23 cellular contexts compared by ENCODE assay signal in genomic region chr7:124100190-124100589, GRCh38.
"Had no signal": no experiment of that assay in that cellular context is flagged by ENCODE, and none has a peak within 500 bp of the region (broad histone marks: within the 10 kb centered on the region; RNA-seq: fewer than 3 reads in every experiment).

No MANE protein-coding gene starts in this region.

- H3K36me3 ChIP-seq: gastrocnemius medialis, left lung, prostate gland, right atrium auricular region, thoracic aorta, tibial nerve, upper lobe of right lung, uterus had no signal

- H3K4me3 Mint-ChIP-seq: naive thymus-derived CD4-positive, alpha-beta T cell; nephron; stimulated activated effector memory CD8-positive, alpha-beta T cell treated with anti-CD3 and anti-CD28 coated beads, Interleukin-12 subunit alpha, Interleukin-12 subunit beta, amount 100 ng/mL, for 72 hours had no signal

- H3K36me3 Mint-ChIP-seq: stimulated activated effector memory CD8-positive, alpha-beta T cell treated with anti-CD3 and anti-CD28 coated beads, Interleukin-12 subunit alpha, Interleukin-12 subunit beta, amount 100 ng/mL, for 72 hours had no signal

- H3K27me3 ChIP-seq: dorsolateral prefrontal cortex, gastrocnemius medialis, left lung, right atrium auricular region, tibial nerve, upper lobe of right lung, uterus had no signal

- H3K4me3 ChIP-seq: dorsolateral prefrontal cortex, gastrocnemius medialis, left lung, prostate gland, right atrium auricular region, smooth muscle cell, thoracic aorta, tibial nerve, upper lobe of right lung, uterus had no signal

- H3K4me1 Mint-ChIP-seq: naive thymus-derived CD4-positive, alpha-beta T cell; stimulated activated effector memory CD8-positive, alpha-beta T cell treated with anti-CD3 and anti-CD28 coated beads, Interleukin-12 subunit alpha, Interleukin-12 subunit beta, amount 100 ng/mL, for 72 hours had no signal

- H3K27ac ChIP-seq: gastrocnemius medialis, left lung, prostate gland, right atrium auricular region, thoracic aorta, tibial nerve, upper lobe of right lung, uterus had no signal

- DNase-seq: dorsolateral prefrontal cortex; effector CD4-positive, alpha-beta T cell; foreskin fibroblast; gastrocnemius medialis; head of caudate nucleus; left lung; mesendoderm; midbrain; naive thymus-derived CD4-positive, alpha-beta T cell; nucleus accumbens; stimulated activated CD4-positive, alpha-beta T cell treated with anti-CD3 and anti-CD28 coated beads, Interleukin-2, amount 100 ng/mL, for 24 hours; stimulated activated CD4-positive, alpha-beta T cell treated with anti-CD3 and anti-CD28 coated beads, Interleukin-4, amount 100 ng/mL, for 24 hours; stimulated activated naive CD4-positive, alpha-beta T cell treated with Interleukin-2 at 50 U/mL for 16 hours; substantia nigra; uterus had no signal

- H3K27ac Mint-ChIP-seq: naive thymus-derived CD4-positive, alpha-beta T cell; stimulated activated effector memory CD8-positive, alpha-beta T cell treated with anti-CD3 and anti-CD28 coated beads, Interleukin-12 subunit alpha, Interleukin-12 subunit beta, amount 100 ng/mL, for 72 hours had no signal

- H3K9me3 ChIP-seq: gastrocnemius medialis, prostate gland, right atrium auricular region, thoracic aorta, uterus had no signal

- H3K4me1 ChIP-seq: gastrocnemius medialis, left lung, prostate gland, right atrium auricular region, tibial nerve, upper lobe of right lung, uterus had no signal
